ENCODE assay signal across 18 cellular contexts in genomic region chr12:29333178-29333577, GRCh38. TPM values are rescaled to one million over a fixed set of nuclear protein-coding genes. Genes with fewer than 3 reads are reported as not detected.
DNase-seq lines count a peak whose midpoint lies in the region; ATAC-seq, FAIRE-seq and TF ChIP-seq lines count a peak whose summit lies in the region.
"Had no signal": no experiment of that assay in that cellular context is flagged by ENCODE, and none has a peak within 500 bp of the region (broad histone marks: within the 10 kb centered on the region; RNA-seq: fewer than 3 reads in every experiment).

No MANE protein-coding gene starts in this region.

- FAIRE-seq in A549 (lab: Jason Lieb, UNC) (no peak), K562 (lab: Jason Lieb, UNC) (no peak), frontal cortex (lab: Jason Lieb, UNC) (no peak)
- FAIRE-seq: D721Med, GM12892, GM19239 had no signal

- H2AFZ ChIP-seq in K562 (ENCODE audit: low read depth, low read length): no peak overlapping the region

- ATAC-seq in A549: no peak
- ATAC-seq in K562: no peak
- ATAC-seq: CD8-positive, alpha-beta T cell had no signal

- H3K4me2 ChIP-seq in A549: no peak overlapping the region
- no peak overlapping the region for H3K4me2 ChIP-seq in K562 (ENCODE audit: insufficient read depth, low read length)

- no peak for TF ChIP-seq EP300 in A549 (IDR thresholded peaks at IDR 0.05)
- TF ChIP-seq EP300 in K562 (IDR thresholded peaks at IDR 0.05; ENCODE audit: low read length): no peak

- H3K79me2 ChIP-seq in K562 (ENCODE audit: control insufficient read depth, insufficient read depth, low read length): no peaks in the 10 kb centered on the region

- no peak overlapping the region for H3K9ac ChIP-seq in K562 (ENCODE audit: insufficient read depth in 1 of 2, low read depth in 2 of 2, low read length in 2 of 2)

- H3K4me1 ChIP-seq in A549: no peaks in the 10 kb centered on the region
- H3K4me1 ChIP-seq in K562 (replicated peaks in 1 of 2; ENCODE audit: control insufficient read depth in 2 of 2, insufficient read depth in 2 of 2, low read length in 2 of 2): no peaks in the 10 kb centered on the region
- H3K4me1 ChIP-seq: BE2C had no signal

- POLR2A ChIA-PET in A549 (lab: Yijun Ruan, JAX): no interaction called here
- POLR2A ChIA-PET in K562 (lab: Yijun Ruan, JAX): no interaction called here

- TF ChIP-seq CTCF in A549 (IDR thresholded peaks at IDR 0.05): no peak
- TF ChIP-seq CTCF in K562 (IDR thresholded peaks at IDR 0.05 in 2 of 3, conservative IDR thresholded peaks at IDR 0.05 in 1 of 3; ENCODE audit: insufficient read depth in 2 of 3, low read depth in 1 of 3, low read length in 3 of 3): no peak

- no peaks in the 10 kb centered on the region for H3K9me3 ChIP-seq in A549
- H3K9me3 ChIP-seq in K562 (replicated peaks; ENCODE audit: control insufficient read depth, insufficient read depth, low read depth, low read length): no peaks in the 10 kb centered on the region
- H3K9me3 ChIP-seq: BE2C had no signal

- no peaks in the 10 kb centered on the region for H3K27me3 ChIP-seq in K562 (ENCODE audit: control insufficient read depth in 2 of 2, insufficient read depth in 2 of 2, low read length in 2 of 2)
- H3K27me3 ChIP-seq: BE2C had no signal

- no peak overlapping the region for H3K27ac ChIP-seq in A549
- no peak overlapping the region for H3K27ac ChIP-seq in K562 (ENCODE audit: extremely low read depth, low read depth, low read length)

- H3K4me3 ChIP-seq in A549: no peak overlapping the region
- no peak overlapping the region for H3K4me3 ChIP-seq in K562

- TF ChIP-seq POLR2A in A549 (IDR thresholded peaks at IDR 0.05; ENCODE audit: low read length) (no peak), K562 (conservative IDR thresholded peaks at IDR 0.05) (no peak)

- DNase-seq in A549 (ENCODE audit: low read depth in 1 of 2, low spot score in 1 of 2) (no peak), EH (ENCODE audit: low read depth) (peak; percentile 37), NOMO-1 treated with DMSO at 0.1 percent for 48 hours (lab: John Stamatoyannopoulos, UW; ENCODE audit: unreplicated experiment) (peak; percentile 22), K562 (ENCODE audit: extremely low read depth in 1 of 4, low spot score in 3 of 4) (no peak), NCI-H446 (lab: John Stamatoyannopoulos, UW) (no peak), SKM-1 (lab: John Stamatoyannopoulos, UW; ENCODE audit: unreplicated experiment) (no peak), frontal cortex (ENCODE audit: low spot score in 2 of 2) (no peak)
- DNase-seq: BE2C; CD8-positive, alpha-beta T cell; COR-L47; DMS153; DMS79 treated with DMSO at 0.1 percent for 48 hours; GDM1; GOT3; H9 had no signal

- in situ Hi-C loops in K562 (cut with MboI): no loop called here

- 0% methylated on average over 1 of the region's 1 CpG for whole genome bisulfite sequencing in A549 (ENCODE audit: missing lambda C conversion rate)
- 0% methylated on average over 1 of the region's 1 CpG for WGBS in K562 (ENCODE audit: insufficient coverage, low coverage, missing lambda C conversion rate)

- H4K20me1 ChIP-seq in K562 (replicated peaks; ENCODE audit: control insufficient read depth, insufficient read depth, low read length): no peaks in the 10 kb centered on the region

- H3K9me1 ChIP-seq in K562 (ENCODE audit: control insufficient read depth, insufficient read depth, low read length): no peaks in the 10 kb centered on the region

- TF ChIP-seq RAD21 in A549 (conservative IDR thresholded peaks at IDR 0.05 in 1 of 2, IDR thresholded peaks at IDR 0.05 in 1 of 2): no peak
- no peak for TF ChIP-seq RAD21 in K562 (CRISPR knock-in tag; conservative IDR thresholded peaks at IDR 0.05 in 1 of 2, IDR thresholded peaks at IDR 0.05 in 1 of 2)

- CTCF ChIA-PET in A549 (lab: Yijun Ruan, JAX): no interaction called here
- CTCF ChIA-PET in K562 (lab: Yijun Ruan, JAX; ENCODE audit: low intra/inter-chr PET ratio): no interaction called here

- intact Hi-C loops in K562 (cut with micrococcal nuclease): no loop called here

- BruUV-seq in K562 (replicated peaks; lab: Mats Ljungman, UMichigan): no TSS peak

- H3K36me3 ChIP-seq in K562 (ENCODE audit: control insufficient read depth, insufficient read depth, low read length): no peaks in the 10 kb centered on the region

TF ChIP-seq in A549, 52 proteins besides CTCF, POLR2A, EP300 and RAD21:
- TF ChIP-seq MAFK (IDR thresholded peaks at IDR 0.05; ENCODE audit: partially characterized antibody): peak; percentile 25
- TF ChIP-seq MYC (IDR thresholded peaks at IDR 0.05; ENCODE audit: borderline replicate concordance, low read length): no peak

TF ChIP-seq in K562, 482 proteins besides CTCF, POLR2A, EP300 and RAD21:
- no peak for TF ChIP-seq PYGO2 (tag; IDR thresholded peaks at IDR 0.05)
- TF ChIP-seq ZC3H11A (IDR thresholded peaks at IDR 0.05; ENCODE audit: low read depth, low read length): no peak
- peak; percentile 62 for TF ChIP-seq ZNF316 (IDR thresholded peaks at IDR 0.05)
- no peak for TF ChIP-seq TBL1XR1 (IDR thresholded peaks at IDR 0.05; ENCODE audit: low read length in 2 of 2)
- no peak for TF ChIP-seq PPARD (CRISPR knock-in tag; IDR thresholded peaks at IDR 0.05)
- 0 out of 2 replicates have a peak, but pooled peaks have one; percentile 42 for TF ChIP-seq POLR2AphosphoS2 (IDR thresholded peaks at IDR 0.05; ENCODE audit: low read length)
- TF ChIP-seq RBM34 (IDR thresholded peaks at IDR 0.05; ENCODE audit: borderline replicate concordance, insufficient read depth, low read length): no peak
- 0 out of 2 replicates have a peak, but pooled peaks have one; percentile 34 for TF ChIP-seq MAFG (tag; conservative IDR thresholded peaks at IDR 0.05)
- no peak for TF ChIP-seq YY1 (IDR thresholded peaks at IDR 0.05; ENCODE audit: borderline replicate concordance in 1 of 3, control insufficient read depth in 1 of 3, extremely low read depth in 1 of 3, insufficient read depth in 3 of 3, insufficient read length in 1 of 3, insufficient replicate concordance in 2 of 3, low read depth in 1 of 3, low read length in 2 of 3)
- no peak for TF ChIP-seq POU5F1 (IDR thresholded peaks at IDR 0.05; ENCODE audit: borderline replicate concordance, low read depth, low read length, partially characterized antibody)
- no peak for TF ChIP-seq TAF7 (tag; IDR thresholded peaks at IDR 0.05)
- peak; percentile 29; the same call in 1 of the 2 replicates for TF ChIP-seq C11orf30 (IDR thresholded peaks at IDR 0.05; ENCODE audit: low read depth)

RNA-seq across cellular contexts. Expression of gene ERGIC2, which starts 47.8 kb away (rescaled TPM):
- 60.0 and 69.3 TPM in 2 replicates for polyA plus RNA-seq in A549 (2011; rRNA removed)
- 16.0 and 17.9 TPM in 2 replicates for polyA plus RNA-seq in A549 (2012; cell fraction: cytosol; rRNA removed)
- polyA plus RNA-seq in A549 (2012; cell fraction: nucleus; rRNA removed): 4.2 and 5.7 TPM in 2 replicates
- 94.1 to 100 TPM (median 94.4 TPM) in 3 replicates for polyA plus RNA-seq in A549 (2017; fragmentation: RNase III; extraction: RNeasy Plus Mini Kit Qiagen cat#74134 plus additional on column Dnase treatment)
- 13.8 and 18.0 TPM in 2 replicates for polyA minus RNA-seq in A549 (2011; rRNA and poly(A)+ RNA removed)
- total RNA-seq in K562 (2011; cell fraction: chromatin; rRNA removed; ENCODE audit: low replicate concordance): 22.5 and 49.5 TPM in 2 replicates
- 18.8 and 24.6 TPM in 2 replicates for total RNA-seq in K562 (2011; cell fraction: nucleolus; rRNA removed)
- total RNA-seq in K562 (2011; cell fraction: nucleoplasm; rRNA removed): 41.5 and 45.3 TPM in 2 replicates
- total RNA-seq in K562 (2014; rRNA removed): 24.1 and 26.2 TPM in 2 replicates
- 87.1 and 96.5 TPM in 2 replicates for total RNA-seq in K562 (2014; rRNA removed; fragmentation: Illumina TruSeq; extraction: Trizol)
- total RNA-seq in K562 (2015; rRNA removed; fragmentation: Illumina TruSeq; extraction: Trizol): 64.6 and 75.7 TPM in 2 replicates
- total RNA-seq in K562 (2021): 56.3 and 61.0 TPM in 2 replicates
- 37.9 and 54.9 TPM in 2 replicates for polyA plus RNA-seq in K562 (2011; rRNA removed)
- 11.3 and 30.3 TPM in 2 replicates for polyA plus RNA-seq in K562 (2011; cell fraction: cytosol; rRNA removed)
- polyA plus RNA-seq in K562 (2011; cell fraction: nucleus; rRNA removed): 10.0 and 16.6 TPM in 2 replicates
- polyA plus RNA-seq in K562 (2012): 41.8 and 49.5 TPM in 2 replicates
- 60.6 and 86.2 TPM in 2 replicates for polyA plus RNA-seq in K562 (2014; fragmentation: Illumina TruSeq; extraction: Trizol)
- polyA plus RNA-seq in K562 (2014; fragmentation: Nextera tagmentation; extraction: Ambion mirVana): 100 to 1,000 TPM; 151 to 180 TPM
- polyA plus RNA-seq in K562 (2014; rRNA removed): 34.5 and 35.2 TPM in 2 replicates
- polyA minus RNA-seq in K562 (2011; rRNA and poly(A)+ RNA removed): 32.7 and 39.5 TPM in 2 replicates
- 8.1 and 17.3 TPM in 2 replicates for polyA minus RNA-seq in K562 (2011; cell fraction: cytosol; rRNA and poly(A)+ RNA removed)
- 30.0 and 60.5 TPM in 2 replicates for polyA minus RNA-seq in K562 (2011; cell fraction: nucleus; rRNA and poly(A)+ RNA removed)
- total RNA-seq in frontal cortex: 52.2 TPM

Comparison
In these comparisons a context has a peak if more than half of its experiments do, and no peak if none do; other contexts are left out.
1. DNase-seq: peak in EH (single experiment) and NOMO-1 treated with DMSO at 0.1 percent for 48 hours (single experiment); none in A549 (0 of 2), K562 (0 of 4), NCI-H446 (0 of 2), SKM-1 (single experiment) and frontal cortex (0 of 2).
2. Of the 35 proteins assayed by ChIP-seq in both K562 and A549: peak only in K562: POLR2AphosphoS2; only in A549: MAFK; in both: none; in neither: 33.